17 cellular contexts compared by ENCODE assay signal in the genomic region with DNA sequence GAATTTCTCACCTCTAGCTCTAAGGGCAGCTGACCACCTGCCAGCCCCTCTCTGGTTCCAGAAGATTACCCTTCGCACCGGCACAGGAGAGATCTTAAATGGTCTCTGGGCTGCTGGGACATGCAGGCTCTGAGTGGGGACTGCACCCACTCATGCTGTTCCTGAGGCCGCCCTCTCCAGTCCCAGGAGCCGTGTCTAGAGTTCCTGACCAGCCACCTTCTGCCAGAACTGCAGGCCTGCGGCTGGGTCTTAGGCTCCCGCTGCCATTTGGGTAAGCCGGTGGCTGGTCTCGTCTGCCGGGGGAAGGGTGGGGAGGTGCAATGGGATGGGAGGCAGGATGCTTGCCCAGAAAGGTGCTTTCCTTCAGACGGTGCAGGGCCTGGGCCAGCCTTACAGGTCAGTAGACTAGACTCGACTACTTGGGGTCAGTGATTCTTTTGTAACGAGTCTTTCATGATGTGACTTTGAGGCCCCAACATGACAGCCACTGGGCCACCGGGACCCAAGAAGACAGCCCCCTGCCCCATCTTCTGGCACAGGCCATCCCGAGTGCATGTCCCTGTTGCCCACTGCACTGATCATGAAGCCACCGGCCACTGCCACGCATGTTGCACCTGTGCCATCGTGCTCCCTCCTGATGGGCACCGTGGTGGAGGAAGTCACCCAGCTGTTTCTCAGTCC. TPM values are rescaled to one million over a fixed set of nuclear protein-coding genes. Genes with fewer than 3 reads are reported as not detected.
DNase-seq lines count a peak whose midpoint lies in the region; ATAC-seq, FAIRE-seq and TF ChIP-seq lines count a peak whose summit lies in the region.
"Had no signal": no experiment of that assay in that cellular context is flagged by ENCODE, and none has a peak within 500 bp of the region (broad histone marks: within the 10 kb centered on the region; RNA-seq: fewer than 3 reads in every experiment).

No MANE protein-coding gene starts in this region.

- H4K20me1 ChIP-seq in HepG2 (ENCODE audit: insufficient read depth, low read length) = no peaks in the 10 kb centered on the region

- H3K4me1 ChIP-seq in HepG2 (ENCODE audit: insufficient read depth, low read length) = peaks cover 36% of the 10 kb centered on the region

- TF ChIP-seq RAD21 in HepG2 (CRISPR knock-in tag; IDR thresholded peaks at IDR 0.05) = no peak

- POLR2A ChIA-PET in RWPE1 (lab: Yijun Ruan, JAX; ENCODE audit: low non-redundant PET) = no interaction called here
- POLR2A ChIA-PET in HepG2 (lab: Yijun Ruan, JAX) = no interaction called here

- TF ChIP-seq POLR2A in HepG2 (IDR thresholded peaks at IDR 0.05; ENCODE audit: insufficient read depth in 1 of 2, low read depth in 2 of 2, low read length in 2 of 2) = no peak

- intact Hi-C loops in HepG2 (cut with micrococcal nuclease; ENCODE audit: unreplicated experiment) = no loop called here
- intact Hi-C loops in sciatic nerve (cut with DNase I) = no loop called here

- 97% methylated on average over 11 of the region's 18 CpGs for WGBS in HepG2 (ENCODE audit: low lambda C conversion rate)

- CTCF ChIA-PET in RWPE1 (lab: Yijun Ruan, JAX) = no interaction called here
- CTCF ChIA-PET in HepG2 (lab: Yijun Ruan, JAX; ENCODE audit: low intra/inter-chr PET ratio, low total read pairs) = interaction anchor here (3.1 kb wide), 1 partner anchor 19 kb away, joined by 21 read pairs; no protein-coding TSS in a partner anchor

- H2AFZ ChIP-seq in HepG2 (ENCODE audit: low read length) = no peak overlapping the region
- H2AFZ ChIP-seq: GM23338 had no signal

- TF ChIP-seq EP300 in HepG2 (IDR thresholded peaks at IDR 0.05; ENCODE audit: low read depth in 2 of 2, low read length in 2 of 2) (no peak), HepG2 (CRISPR knock-in tag; IDR thresholded peaks at IDR 0.05; ENCODE audit: borderline replicate concordance) (no peak)

- ATAC-seq in activated CD4-positive, CD25-positive, alpha-beta regulatory T cell treated with anti-CD3 and anti-CD28 coated beads, Interleukin-2, amount 50 U/mL, for 24 hours = no peak
- ATAC-seq in HepG2 = no peak
- ATAC-seq in sciatic nerve = no peak
- ATAC-seq in GM21360 (IDR thresholded peaks at IDR 0.05; ENCODE audit: unreplicated experiment) = no peak

- H3K4me2 ChIP-seq in HepG2 (ENCODE audit: low read depth, low read length) = no peak overlapping the region
- H3K4me2 ChIP-seq: GM23338 had no signal

- no peaks in the 10 kb centered on the region for H3K79me2 ChIP-seq in HepG2 (ENCODE audit: insufficient read depth, low read length)

- no peak overlapping the region for H3K9ac ChIP-seq in HepG2 (ENCODE audit: insufficient read depth, low read depth, low read length)

- no peak overlapping the region for H3K4me3 ChIP-seq in HepG2 (replicated peaks in 1 of 3; ENCODE audit: insufficient read depth in 1 of 3, low read depth in 2 of 3, low read length in 3 of 3)
- H3K4me3 ChIP-seq: GM23338, K562 had no signal

- peak; percentile 28 for DNase-seq in activated CD4-positive, CD25-positive, alpha-beta regulatory T cell treated with anti-CD3 and anti-CD28 coated beads, Interleukin-2, amount 50 U/mL, for 72 hours
- no peak for DNase-seq in RWPE1 (ENCODE audit: low spot score)
- DNase-seq in HepG2 (ENCODE audit: low spot score) = no peak
- DNase-seq in sciatic nerve (ENCODE audit: low spot score) = peak; percentile 56
- DNase-seq in kidney tubule cell (ENCODE audit: low spot score) = no peak
- no peak for DNase-seq in DMS 273 (lab: John Stamatoyannopoulos, UW; ENCODE audit: unreplicated experiment)
- DNase-seq: AML-193, DMS79 treated with DMSO at 0.1 percent for 48 hours, NCI-H1105, NCI-H2081 had no signal

- in situ Hi-C loops in HepG2 (cut with HindIII; ENCODE audit: extremely low pct_ligation_motif_present, low pct_unique_long_range_greater_than_20kb) = no loop called here

- H3K27me3 ChIP-seq in HepG2 (ENCODE audit: control insufficient read depth in 1 of 2, insufficient read depth in 2 of 2, low read length in 2 of 2) = no peaks in the 10 kb centered on the region

- TF ChIP-seq CTCF in RWPE1 (conservative IDR thresholded peaks at IDR 0.05; ENCODE audit: low read depth) = no peak
- no peak for TF ChIP-seq CTCF in HepG2 (CRISPR knock-in tag; IDR thresholded peaks at IDR 0.05)

- BruUV-seq in HepG2 (replicated peaks; lab: Mats Ljungman, UMichigan) = no TSS peak

- H3K27ac ChIP-seq in RWPE1 (peak overlapping the region; percentile 15; the same call in 1 of the 2 replicates), HepG2 (ENCODE audit: extremely low read length, insufficient read depth, low read length) (no peak overlapping the region)
- H3K27ac ChIP-seq: 22Rv1, C4-2B had no signal

- no peak for FAIRE-seq in HepG2 (lab: Jason Lieb, UNC)
- FAIRE-seq: K562 had no signal

- no peaks in the 10 kb centered on the region for H3K9me3 ChIP-seq in HepG2 (ENCODE audit: low read length)

- H3K36me3 ChIP-seq in HepG2 (replicated peaks in 1 of 2; ENCODE audit: control insufficient read depth in 1 of 2, insufficient read depth in 2 of 2, low read length in 2 of 2) = no peaks in the 10 kb centered on the region; a peak in 1 of 5 replicates

RNA-seq across cellular contexts. Expression of a gene that starts 26.4 kb away (rescaled TPM):
- 26.2 and 27.7 TPM in 2 replicates for total RNA-seq in HepG2 (2016; rRNA removed; fragmentation: Illumina TruSeq; extraction: Trizol)
- total RNA-seq in HepG2 (2016; cell fraction: cytosol; rRNA removed; fragmentation: Illumina TruSeq; extraction: Trizol; ENCODE audit: low read depth) = 7.2 and 9.1 TPM in 2 replicates
- 28.5 TPM in 2 replicates for total RNA-seq in HepG2 (2016; cell fraction: insoluble cytoplasmic fraction; rRNA removed; fragmentation: Illumina TruSeq; extraction: Trizol)
- total RNA-seq in HepG2 (2016; cell fraction: membrane; rRNA removed; fragmentation: Illumina TruSeq; extraction: Trizol) = 9.6 and 12.5 TPM in 2 replicates
- 16.8 and 19.2 TPM in 2 replicates for total RNA-seq in HepG2 (2016; cell fraction: nucleus; rRNA removed; fragmentation: Illumina TruSeq; extraction: Trizol)
- 28.7 and 31.1 TPM in 2 replicates for polyA plus RNA-seq in HepG2 (2011; rRNA removed)
- polyA plus RNA-seq in HepG2 (2011; cell fraction: cytosol; rRNA removed) = 19.7 and 34.3 TPM in 2 replicates
- 46.3 and 48.7 TPM in 2 replicates for polyA plus RNA-seq in HepG2 (2011; cell fraction: nucleus; rRNA removed)
- 11.8 and 12.8 TPM in 2 replicates for polyA plus RNA-seq in HepG2 (2012)
- polyA plus RNA-seq in HepG2 (2016; cell fraction: cytosol; fragmentation: Illumina TruSeq; extraction: Trizol; ENCODE audit: low read depth) = 6.7 and 10.3 TPM in 2 replicates
- 27.9 and 32.0 TPM in 2 replicates for polyA plus RNA-seq in HepG2 (2016; cell fraction: insoluble cytoplasmic fraction; fragmentation: Illumina TruSeq; extraction: Trizol; ENCODE audit: low read depth)
- polyA plus RNA-seq in HepG2 (2016; cell fraction: membrane; fragmentation: Illumina TruSeq; extraction: Trizol; ENCODE audit: low read depth) = 6.2 and 7.2 TPM in 2 replicates
- polyA plus RNA-seq in HepG2 (2016; cell fraction: nucleus; fragmentation: Illumina TruSeq; extraction: Trizol; ENCODE audit: insufficient read depth, low read depth) = 31.9 and 36.2 TPM in 2 replicates
- polyA minus RNA-seq in HepG2 (2011; rRNA and poly(A)+ RNA removed; ENCODE audit: low replicate concordance) = 24.4 and 68.8 TPM in 2 replicates
- polyA minus RNA-seq in HepG2 (2011; cell fraction: cytosol; rRNA and poly(A)+ RNA removed) = 7.4 and 11.4 TPM in 2 replicates
- polyA minus RNA-seq in HepG2 (2011; cell fraction: nucleus; rRNA and poly(A)+ RNA removed) = 19.1 and 22.0 TPM in 2 replicates
- total RNA-seq in sciatic nerve = 19.8 TPM

RNA-seq across cellular contexts. Expression of a gene that starts 42.2 kb away (rescaled TPM):
- total RNA-seq in HepG2 (2016; rRNA removed; fragmentation: Illumina TruSeq; extraction: Trizol) (2.9 and 3.7 TPM in 2 replicates), sciatic nerve (28.2 TPM)
- 2.7 and 3.5 TPM in 2 replicates for total RNA-seq in HepG2 (2016; cell fraction: cytosol; rRNA removed; fragmentation: Illumina TruSeq; extraction: Trizol; ENCODE audit: low read depth)
- total RNA-seq in HepG2 (2016; cell fraction: insoluble cytoplasmic fraction; rRNA removed; fragmentation: Illumina TruSeq; extraction: Trizol) = 3.5 and 4.6 TPM in 2 replicates
- 4.4 and 4.5 TPM in 2 replicates for total RNA-seq in HepG2 (2016; cell fraction: membrane; rRNA removed; fragmentation: Illumina TruSeq; extraction: Trizol)
- 5.1 and 5.6 TPM in 2 replicates for total RNA-seq in HepG2 (2016; cell fraction: nucleus; rRNA removed; fragmentation: Illumina TruSeq; extraction: Trizol)
- polyA plus RNA-seq in HepG2 (2011; rRNA removed) = 5.9 and 6.4 TPM in 2 replicates
- polyA plus RNA-seq in HepG2 (2011; cell fraction: cytosol; rRNA removed) = 2.6 TPM in 2 replicates
- polyA plus RNA-seq in HepG2 (2011; cell fraction: nucleus; rRNA removed) = 15.5 and 19.3 TPM in 2 replicates
- polyA plus RNA-seq in HepG2 (2012) = 4.7 and 7.2 TPM in 2 replicates
- polyA plus RNA-seq in HepG2 (2016; cell fraction: cytosol; fragmentation: Illumina TruSeq; extraction: Trizol; ENCODE audit: low read depth) = 2.3 and 3.1 TPM in 2 replicates
- 5.8 and 8.5 TPM in 2 replicates for polyA plus RNA-seq in HepG2 (2016; cell fraction: insoluble cytoplasmic fraction; fragmentation: Illumina TruSeq; extraction: Trizol; ENCODE audit: low read depth)
- polyA plus RNA-seq in HepG2 (2016; cell fraction: membrane; fragmentation: Illumina TruSeq; extraction: Trizol; ENCODE audit: low read depth) = 4.2 TPM in 2 replicates
- 12.9 and 19.5 TPM in 2 replicates for polyA plus RNA-seq in HepG2 (2016; cell fraction: nucleus; fragmentation: Illumina TruSeq; extraction: Trizol; ENCODE audit: insufficient read depth, low read depth)
- 23.8 and 23.9 TPM in 2 replicates for polyA minus RNA-seq in HepG2 (2011; rRNA and poly(A)+ RNA removed; ENCODE audit: low replicate concordance)
- polyA minus RNA-seq in HepG2 (2011; cell fraction: cytosol; rRNA and poly(A)+ RNA removed) = 4.7 and 7.5 TPM in 2 replicates
- polyA minus RNA-seq in HepG2 (2011; cell fraction: nucleus; rRNA and poly(A)+ RNA removed) = 20.3 and 20.4 TPM in 2 replicates

RNA-seq across cellular contexts. Expression of a gene that starts 50.9 kb away (rescaled TPM):
- not detected in 2 replicates for total RNA-seq in HepG2 (2016; rRNA removed; fragmentation: Illumina TruSeq; extraction: Trizol)
- not detected in 2 replicates for total RNA-seq in HepG2 (2016; cell fraction: cytosol; rRNA removed; fragmentation: Illumina TruSeq; extraction: Trizol; ENCODE audit: low read depth)
- total RNA-seq in HepG2 (2016; cell fraction: insoluble cytoplasmic fraction; rRNA removed; fragmentation: Illumina TruSeq; extraction: Trizol) = 0.13 TPM in 1 of 2 replicates, not detected in the other
- total RNA-seq in HepG2 (2016; cell fraction: membrane; rRNA removed; fragmentation: Illumina TruSeq; extraction: Trizol) = not detected in 2 replicates
- not detected in 2 replicates for total RNA-seq in HepG2 (2016; cell fraction: nucleus; rRNA removed; fragmentation: Illumina TruSeq; extraction: Trizol)
- polyA plus RNA-seq in HepG2 (2011; rRNA removed) = 0.08 and 0.59 TPM in 2 replicates
- 0.16 and 0.23 TPM in 2 replicates for polyA plus RNA-seq in HepG2 (2011; cell fraction: cytosol; rRNA removed)
- 0.23 and 0.88 TPM in 2 replicates for polyA plus RNA-seq in HepG2 (2011; cell fraction: nucleus; rRNA removed)
- polyA plus RNA-seq in HepG2 (2012) = 0.27 and 0.75 TPM in 2 replicates
- polyA plus RNA-seq in HepG2 (2016; cell fraction: cytosol; fragmentation: Illumina TruSeq; extraction: Trizol; ENCODE audit: low read depth) = not detected in 2 replicates
- not detected in 2 replicates for polyA plus RNA-seq in HepG2 (2016; cell fraction: insoluble cytoplasmic fraction; fragmentation: Illumina TruSeq; extraction: Trizol; ENCODE audit: low read depth)
- not detected in 2 replicates for polyA plus RNA-seq in HepG2 (2016; cell fraction: membrane; fragmentation: Illumina TruSeq; extraction: Trizol; ENCODE audit: low read depth)
- not detected in 2 replicates for polyA plus RNA-seq in HepG2 (2016; cell fraction: nucleus; fragmentation: Illumina TruSeq; extraction: Trizol; ENCODE audit: insufficient read depth, low read depth)
- 0.12 TPM in 1 of 2 replicates, not detected in the other for polyA minus RNA-seq in HepG2 (2011; rRNA and poly(A)+ RNA removed; ENCODE audit: low replicate concordance)
- 0.69 TPM in 1 of 2 replicates, not detected in the other for polyA minus RNA-seq in HepG2 (2011; cell fraction: cytosol; rRNA and poly(A)+ RNA removed)
- polyA minus RNA-seq in HepG2 (2011; cell fraction: nucleus; rRNA and poly(A)+ RNA removed) = not detected in 2 replicates
- 115 TPM for total RNA-seq in sciatic nerve
- total RNA-seq: NCI-H460 had no signal

Comparison
In these comparisons a context has a peak if more than half of its experiments do, and no peak if none do; other contexts are left out.
1. DNase-seq: peak in activated CD4-positive, CD25-positive, alpha-beta regulatory T cell treated with anti-CD3 and anti-CD28 coated beads, Interleukin-2, amount 50 U/mL, for 72 hours (single experiment) and sciatic nerve (single experiment); none in RWPE1 (single experiment), HepG2 (single experiment), kidney tubule cell (single experiment) and DMS 273 (single experiment).
2. RNA of a gene that starts 50.9 kb away (total RNA-seq): 115 TPM in sciatic nerve (single experiment); 0.13 TPM in HepG2; every median in the first group is over 10 times any median in the second.